Comparison of ENCODE assay signal across 8 cellular contexts in the genomic region with DNA sequence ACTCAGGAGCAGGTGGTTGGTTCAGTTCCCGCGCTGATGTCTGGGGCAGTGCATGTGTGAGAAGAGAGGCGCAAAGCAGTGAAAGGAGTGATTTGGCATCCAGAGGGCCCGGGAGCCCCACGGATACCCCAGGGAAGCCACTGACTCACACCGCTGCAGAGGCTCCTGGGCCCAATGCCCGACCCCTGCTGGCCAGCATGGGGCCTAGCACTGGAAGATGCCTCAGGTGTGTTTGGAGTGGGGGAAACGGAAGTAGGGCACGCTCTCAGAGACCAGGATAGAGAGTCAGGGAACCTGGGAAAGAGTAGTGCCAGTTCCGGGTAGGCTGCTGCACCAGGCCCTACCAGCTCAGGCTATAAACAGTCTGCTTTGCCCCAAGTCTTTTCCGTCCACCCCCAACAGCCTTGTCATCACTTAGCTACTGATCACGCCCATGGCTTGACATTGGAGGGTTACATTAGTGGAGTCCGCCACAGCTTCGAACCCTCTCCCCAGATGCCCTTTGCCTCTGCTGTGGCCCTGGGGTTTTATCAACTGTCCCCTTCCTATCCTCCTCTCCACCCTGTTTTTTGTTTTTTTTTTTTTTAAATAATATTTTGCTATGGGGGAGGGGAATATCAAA. TPM values are rescaled to one million over a fixed set of nuclear protein-coding genes. Genes with fewer than 3 reads are reported as not detected.
A peak's percentile ranks its signal among the peaks of the same experiment; 100 is the strongest.
DNase-seq lines count a peak whose midpoint lies in the region; ATAC-seq, FAIRE-seq and TF ChIP-seq lines count a peak whose summit lies in the region.

No MANE protein-coding gene starts in this region.

- FAIRE-seq in HTR-8/SVneo (lab: Jason Lieb, UNC), result peak; percentile 16

- H3K27me3 Mint-ChIP-seq in WTC11 (ENCODE audit: low read depth), result peaks cover 35% of the 10 kb centered on the region

- peak; percentile 97 for ATAC-seq in WTC11
- peak; percentile 80 to 87 for ATAC-seq in upper lobe of left lung (ENCODE audit: low FRiP score in 2 of 2)
- no peak for ATAC-seq in GM18867 (IDR thresholded peaks at IDR 0.05; ENCODE audit: unreplicated experiment)

- H2BK120ac ChIP-seq in mesendoderm (ENCODE audit: low read depth, low read length), result no peak overlapping the region

- H2BK5ac ChIP-seq in mesendoderm (ENCODE audit: low read length), result no peak overlapping the region

- H3K36me3 Mint-ChIP-seq in WTC11, result peaks cover 34% of the 10 kb centered on the region

- peaks cover 16% of the 10 kb centered on the region for H3K4me1 Mint-ChIP-seq in WTC11

- H3K27ac Mint-ChIP-seq in WTC11, result no peak overlapping the region

- H3K79me2 ChIP-seq in mesendoderm (ENCODE audit: control insufficient read depth, insufficient read depth, low read length), result no peaks in the 10 kb centered on the region

- H3K4ac ChIP-seq in mesendoderm (ENCODE audit: low read depth, low read length), result no peak overlapping the region

- H3K36me3 ChIP-seq in mesendoderm (ENCODE audit: control insufficient read depth, insufficient read depth, low read length), result peaks cover 6% of the 10 kb centered on the region
- H3K36me3 ChIP-seq in upper lobe of left lung, result peaks cover 24 to 51% (median 35%) of the 10 kb centered on the region in 4 donors

- H3K9me3 Mint-ChIP-seq in WTC11, result no peaks in the 10 kb centered on the region

- H2BK15ac ChIP-seq in mesendoderm (replicated peaks; ENCODE audit: low read depth), result no peak overlapping the region

- peak in 1 of 4 donors; percentile 8 for TF ChIP-seq POLR2A in upper lobe of left lung (IDR thresholded peaks at IDR 0.05)

- H2AK5ac ChIP-seq in mesendoderm (ENCODE audit: low read length), result no peak overlapping the region

- peak overlapping the region; percentile 29 for H3K56ac ChIP-seq in mesendoderm (ENCODE audit: low read length)

- H4K5ac ChIP-seq in mesendoderm (ENCODE audit: low read length), result no peak overlapping the region

- H3K9me3 ChIP-seq in upper lobe of left lung, result no peaks in the 10 kb centered on the region

- no peak overlapping the region for H3K18ac ChIP-seq in mesendoderm (ENCODE audit: low read length)

- no CpG with 5 or more reads among the region's 14 CpGs for WGBS in mesendoderm (ENCODE audit: extremely low coverage, insufficient coverage, low lambda C conversion rate)
- 61 to 64% methylated on average over 14 of the region's 14 CpGs for WGBS in upper lobe of left lung, 2 donors

- POLR2A ChIA-PET in WTC11 (lab: Charles Lee), result no interaction called here

- DNase-seq in NCI-H146 (lab: John Stamatoyannopoulos, UW) (peak; percentile 38), NCI-H146 treated with DMSO at 0.1 percent for 48 hours (lab: John Stamatoyannopoulos, UW; ENCODE audit: unreplicated experiment) (no peak), HTR-8/SVneo (ENCODE audit: insufficient read length, low spot score) (peak; percentile 62), WTC11 (ENCODE audit: low spot score) (peak; percentile 78), dermis blood vessel endothelial cell (peak; percentile 69), mesendoderm (peak; percentile 86), upper lobe of left lung (peak; percentile 54 to 79)

- no peak overlapping the region for H4K8ac ChIP-seq in mesendoderm (ENCODE audit: low read depth, low read length)

- no peaks in the 10 kb centered on the region for H3K79me1 ChIP-seq in mesendoderm (ENCODE audit: low read length)

- no peak overlapping the region for H3K27ac ChIP-seq in mesendoderm (ENCODE audit: low read depth, low read length)
- H3K27ac ChIP-seq in upper lobe of left lung, result no peak overlapping the region

- H3K4me1 ChIP-seq in mesendoderm (ENCODE audit: control insufficient read depth, low read depth, low read length) (no peaks in the 10 kb centered on the region), upper lobe of left lung (peaks cover 0 to 7% (median 3%) of the 10 kb centered on the region in 4 donors)

- H3K9ac ChIP-seq in mesendoderm (ENCODE audit: low read length), result no peak overlapping the region

- CTCF ChIA-PET in WTC11 (lab: Charles Lee), result interaction anchor here (0.7 to 5.4 kb wide), 13 partner anchors 8 to 136 kb away, joined by 3 to 41 read pairs (median 5); partner anchors contain the start of genes IGFBP6 and ZNF740

- H3K4me3 ChIP-seq in mesendoderm (ENCODE audit: low read length), result no peak overlapping the region
- no peak overlapping the region for H3K4me3 ChIP-seq in upper lobe of left lung

- TF ChIP-seq CTCF in WTC11 (IDR thresholded peaks at IDR 0.05) (peak; percentile 53; the same call in 1 of the 2 replicates), upper lobe of left lung (IDR thresholded peaks at IDR 0.05) (peak; percentile 54 to 79 (median 64))

- no peak for TF ChIP-seq EP300 in upper lobe of left lung (IDR thresholded peaks at IDR 0.05)

- no peak overlapping the region for H3K4me2 ChIP-seq in mesendoderm (ENCODE audit: low read length)

- no peak overlapping the region for H3K23ac ChIP-seq in mesendoderm (ENCODE audit: low read length)

- H3K27me3 ChIP-seq in mesendoderm (ENCODE audit: insufficient read depth, low read length, poor library complexity) (no peaks in the 10 kb centered on the region), upper lobe of left lung (no peaks in the 10 kb centered on the region)

- no peak overlapping the region for H3K4me3 Mint-ChIP-seq in WTC11

TF ChIP-seq in WTC11, 78 proteins besides CTCF, POLR2A, EP300 and RAD21 (continues in another document):
- TF ChIP-seq, protein P1, sequence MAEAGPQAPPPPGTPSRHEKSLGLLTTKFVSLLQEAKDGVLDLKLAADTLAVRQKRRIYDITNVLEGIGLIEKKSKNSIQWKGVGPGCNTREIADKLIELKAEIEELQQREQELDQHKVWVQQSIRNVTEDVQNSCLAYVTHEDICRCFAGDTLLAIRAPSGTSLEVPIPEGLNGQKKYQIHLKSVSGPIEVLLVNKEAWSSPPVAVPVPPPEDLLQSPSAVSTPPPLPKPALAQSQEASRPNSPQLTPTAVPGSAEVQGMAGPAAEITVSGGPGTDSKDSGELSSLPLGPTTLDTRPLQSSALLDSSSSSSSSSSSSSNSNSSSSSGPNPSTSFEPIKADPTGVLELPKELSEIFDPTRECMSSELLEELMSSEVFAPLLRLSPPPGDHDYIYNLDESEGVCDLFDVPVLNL (CRISPR knock-in tag; IDR thresholded peaks at IDR 0.05; ENCODE audit: borderline replicate concordance, low read depth), result no peak
- no peak for TF ChIP-seq PRRX2 (CRISPR knock-in tag; IDR thresholded peaks at IDR 0.05)
- TF ChIP-seq SP1 (CRISPR knock-in tag; conservative IDR thresholded peaks at IDR 0.05), result no peak
- TF ChIP-seq ZBTB43 (CRISPR knock-in tag; IDR thresholded peaks at IDR 0.05), result no peak
- TF ChIP-seq, protein P2, sequence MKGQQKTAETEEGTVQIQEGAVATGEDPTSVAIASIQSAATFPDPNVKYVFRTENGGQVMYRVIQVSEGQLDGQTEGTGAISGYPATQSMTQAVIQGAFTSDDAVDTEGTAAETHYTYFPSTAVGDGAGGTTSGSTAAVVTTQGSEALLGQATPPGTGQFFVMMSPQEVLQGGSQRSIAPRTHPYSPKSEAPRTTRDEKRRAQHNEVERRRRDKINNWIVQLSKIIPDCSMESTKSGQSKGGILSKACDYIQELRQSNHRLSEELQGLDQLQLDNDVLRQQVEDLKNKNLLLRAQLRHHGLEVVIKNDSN (CRISPR knock-in tag; IDR thresholded peaks at IDR 0.05), result no peak
- TF ChIP-seq NFYB (CRISPR knock-in tag; conservative IDR thresholded peaks at IDR 0.05; ENCODE audit: low read depth), result no peak

RNA-seq across cellular contexts. Expression of gene CSAD, which starts 9.5 kb away (rescaled TPM):
- total RNA-seq in WTC11 (2021) (11.5 to 12.6 TPM (median 12.3 TPM) in 3 replicates), dermis blood vessel endothelial cell (2.9 and 6.5 TPM in 2 replicates), upper lobe of left lung (100 to 1,000 TPM in 1 of 6 donors, 10 to 100 TPM in 5; 19.8 to 164 (median 28.6) TPM)
- 3.2 TPM for polyA plus RNA-seq in mesendoderm (2013, experiment 1 of 2)
- polyA plus RNA-seq in mesendoderm (2013, experiment 2 of 2), result 3.5 TPM

RNA-seq across cellular contexts. Expression of gene ZNF740, which starts 9.7 kb away (rescaled TPM):
- total RNA-seq in WTC11 (2021) (26.6 to 36.6 TPM (median 36.1 TPM) in 3 replicates), dermis blood vessel endothelial cell (13.0 and 14.5 TPM in 2 replicates), upper lobe of left lung (10 to 100 TPM in 5 of 6 donors, 1 to 10 TPM in 1; 9.6 to 52.4 (median 24.0) TPM)
- 6.8 TPM for polyA plus RNA-seq in mesendoderm (2013, experiment 1 of 2)
- 7.1 TPM for polyA plus RNA-seq in mesendoderm (2013, experiment 2 of 2)

RNA-seq across cellular contexts. Expression of gene ITGB7, which starts 16.8 kb away (rescaled TPM):
- 0.90 to 1.4 TPM (median 1.1 TPM) in 3 replicates for total RNA-seq in WTC11 (2021)
- total RNA-seq in dermis blood vessel endothelial cell, result 0.19 and 0.34 TPM in 2 replicates
- polyA plus RNA-seq in mesendoderm (2013, experiment 1 of 2), result 0.49 TPM
- polyA plus RNA-seq in mesendoderm (2013, experiment 2 of 2), result 0.88 TPM
- 10 to 100 TPM in 1 of 6 donors, 1 to 10 TPM in 5; 3.1 to 12.9 (median 4.7) TPM for total RNA-seq in upper lobe of left lung

RNA-seq across cellular contexts. Expression of gene RARG, which starts 41.8 kb away (rescaled TPM):
- total RNA-seq in WTC11 (2021) (68.1 to 77.2 TPM (median 69.7 TPM) in 3 replicates), dermis blood vessel endothelial cell (11.7 and 17.7 TPM in 2 replicates), upper lobe of left lung (10 to 100 TPM; 21.2 to 43.0 (median 32.1) TPM)
- polyA plus RNA-seq in mesendoderm (2013, experiment 1 of 2), result 28.5 TPM
- polyA plus RNA-seq in mesendoderm (2013, experiment 2 of 2), result 26.2 TPM
